17 cellular contexts compared by ENCODE assay signal in genomic region chr2:9793918-9794717, GRCh38. TPM values are rescaled to one million over a fixed set of nuclear protein-coding genes. Genes with fewer than 3 reads are reported as not detected.
DNase-seq lines count a peak whose midpoint lies in the region; ATAC-seq, FAIRE-seq and TF ChIP-seq lines count a peak whose summit lies in the region.
"Had no signal": no experiment of that assay in that cellular context is flagged by ENCODE, and none has a peak within 500 bp of the region (broad histone marks: within the 10 kb centered on the region; RNA-seq: fewer than 3 reads in every experiment).

No MANE protein-coding gene starts in this region.

- H3K27me3 ChIP-seq in DOHH2 (ENCODE audit: control insufficient read depth, low read length) (no peaks in the 10 kb centered on the region), astrocyte (ENCODE audit: insufficient read depth, low read length) (no peaks in the 10 kb centered on the region)
- H3K27me3 ChIP-seq: BE2C, Peyer's patch had no signal

- H3K4me2 ChIP-seq in DOHH2 (ENCODE audit: low read length) (peak overlapping the region; percentile 56), astrocyte (ENCODE audit: low read length) (no peak overlapping the region)

- no peak overlapping the region for H3K4me3 Mint-ChIP-seq in T-helper 2 cell treated with Interferon-gamma antibody and Interleukin-4, amounts not matched to agents 5 μg/mL and 100 μg/mL, for 36 hours
- H3K4me3 Mint-ChIP-seq in astrocyte (ENCODE audit: unreplicated experiment) (peak overlapping the region; percentile 31), neural crest cell (no peak overlapping the region)
- H3K4me3 Mint-ChIP-seq in activated CD8-positive, alpha-beta memory T cell treated with anti-CD3 and anti-CD28 coated beads, Interleukin-2, amount 10 ng/mL, durations not matched to agents 7 days and 5 days: no peak overlapping the region
- H3K4me3 Mint-ChIP-seq: CD8-positive, alpha-beta T cell had no signal

- ATAC-seq in activated CD8-positive, alpha-beta memory T cell treated with anti-CD3 and anti-CD28 coated beads, Interleukin-2, amount 10 ng/mL, durations not matched to agents 7 days and 5 days: no peak
- ATAC-seq: CD8-positive, alpha-beta T cell had no signal

- no peaks in the 10 kb centered on the region for H3K9me3 ChIP-seq in DOHH2 (ENCODE audit: control insufficient read depth, insufficient read depth, low read length)
- no peaks in the 10 kb centered on the region for H3K9me3 ChIP-seq in astrocyte (ENCODE audit: insufficient read depth, low read depth, low read length)
- H3K9me3 ChIP-seq: BE2C, Peyer's patch had no signal

- H3K4me3 ChIP-seq in DOHH2 (ENCODE audit: low read length) (peak overlapping the region; percentile 3; the same call in 1 of the 2 replicates), astrocyte (ENCODE audit: insufficient read depth, low read depth, low read length) (no peak overlapping the region)
- H3K4me3 ChIP-seq: Peyer's patch had no signal

- peaks cover 1% of the 10 kb centered on the region for H3K36me3 Mint-ChIP-seq in T-helper 2 cell treated with Interferon-gamma antibody and Interleukin-4, amounts not matched to agents 5 μg/mL and 100 μg/mL, for 36 hours (ENCODE audit: low read depth)
- H3K36me3 Mint-ChIP-seq in astrocyte (ENCODE audit: low read depth, unreplicated experiment) (no peaks in the 10 kb centered on the region), neural crest cell (ENCODE audit: low read depth) (no peaks in the 10 kb centered on the region)
- H3K36me3 Mint-ChIP-seq in activated CD8-positive, alpha-beta memory T cell treated with anti-CD3 and anti-CD28 coated beads, Interleukin-2, amount 10 ng/mL, durations not matched to agents 7 days and 5 days: peaks cover 4% of the 10 kb centered on the region
- H3K36me3 Mint-ChIP-seq: CD8-positive, alpha-beta T cell had no signal

- H3F3A ChIP-seq in DOHH2 (ENCODE audit: control insufficient read depth, insufficient read depth): no peaks in the 10 kb centered on the region

- no peak overlapping the region for H3K9ac ChIP-seq in astrocyte (ENCODE audit: low read length)

- H3K27ac ChIP-seq in DOHH2 (ENCODE audit: low read depth, low read length) (peak overlapping the region; percentile 29; the same call in 1 of the 2 replicates), astrocyte (ENCODE audit: low read depth, low read length) (no peak overlapping the region)
- H3K27ac ChIP-seq: 22Rv1, Peyer's patch had no signal

- H4K20me1 ChIP-seq in DOHH2 (ENCODE audit: control insufficient read depth, insufficient read depth, low read depth, low read length): no peaks in the 10 kb centered on the region
- no peaks in the 10 kb centered on the region for H4K20me1 ChIP-seq in astrocyte (ENCODE audit: insufficient read depth, low read length)

- CTCF ChIA-PET in activated CD8-positive, alpha-beta memory T cell treated with anti-CD3 and anti-CD28 coated beads, Interleukin-2, amount 10 ng/mL, durations not matched to agents 7 days and 5 days (lab: Charles Lee): interaction anchor here (1.4 to 1.6 kb wide), 3 partner anchors 10 to 19 kb away, joined by 4 to 5 read pairs (median 4); no protein-coding TSS in a partner anchor

- TF ChIP-seq POLR2A in erythroblast (IDR thresholded peaks at IDR 0.05; ENCODE audit: low read length): no peak

- TF ChIP-seq CTCF in DOHH2 (IDR thresholded peaks at IDR 0.05; ENCODE audit: low read depth, low read length, poor library complexity, severe bottlenecking) (no peak), astrocyte (IDR thresholded peaks at IDR 0.05; ENCODE audit: insufficient read depth, low read depth, low read length) (no peak), neural crest cell (conservative IDR thresholded peaks at IDR 0.05) (no peak)

- peak overlapping the region; percentile 26 for H3K27ac Mint-ChIP-seq in T-helper 2 cell treated with Interferon-gamma antibody and Interleukin-4, amounts not matched to agents 5 μg/mL and 100 μg/mL, for 36 hours
- H3K27ac Mint-ChIP-seq in astrocyte (ENCODE audit: unreplicated experiment) (no peak overlapping the region), neural crest cell (ENCODE audit: unreplicated experiment) (peak overlapping the region; percentile 91)
- H3K27ac Mint-ChIP-seq in activated CD8-positive, alpha-beta memory T cell treated with anti-CD3 and anti-CD28 coated beads, Interleukin-2, amount 10 ng/mL, durations not matched to agents 7 days and 5 days: no peak overlapping the region
- H3K27ac Mint-ChIP-seq: CD8-positive, alpha-beta T cell had no signal

- no peaks in the 10 kb centered on the region for H3K36me3 ChIP-seq in DOHH2 (ENCODE audit: control insufficient read depth, low read length)
- no peaks in the 10 kb centered on the region for H3K36me3 ChIP-seq in astrocyte (ENCODE audit: insufficient read depth, low read length)
- H3K36me3 ChIP-seq: BE2C, Peyer's patch had no signal

- peaks cover 4% of the 10 kb centered on the region for H3K27me3 Mint-ChIP-seq in T-helper 2 cell treated with Interferon-gamma antibody and Interleukin-4, amounts not matched to agents 5 μg/mL and 100 μg/mL, for 36 hours (ENCODE audit: low read depth)
- H3K27me3 Mint-ChIP-seq in astrocyte (ENCODE audit: low read depth, unreplicated experiment) (peaks cover 18% of the 10 kb centered on the region), neural crest cell (ENCODE audit: low read depth) (no peaks in the 10 kb centered on the region)
- H3K27me3 Mint-ChIP-seq in activated CD8-positive, alpha-beta memory T cell treated with anti-CD3 and anti-CD28 coated beads, Interleukin-2, amount 10 ng/mL, durations not matched to agents 7 days and 5 days: no peaks in the 10 kb centered on the region

- no peak for FAIRE-seq in astrocyte (lab: Jason Lieb, UNC)

- no peak for DNase-seq in T-helper 2 cell treated with Interferon-gamma antibody and Interleukin-4, amounts not matched to agents 5 μg/mL and 100 μg/mL, for 36 hours (ENCODE audit: low spot score)
- no peak for DNase-seq in T-helper 2 cell
- no peak for DNase-seq in astrocyte (ENCODE audit: low read depth)
- DNase-seq in neural crest cell (ENCODE audit: low read depth, low spot score): no peak
- DNase-seq in activated CD8-positive, alpha-beta memory T cell treated with anti-CD3 and anti-CD28 coated beads, Interleukin-2, amount 10 ng/mL, durations not matched to agents 7 days and 5 days: no peak
- DNase-seq in erythroblast (lab: John Stamatoyannopoulos, UW): no peak
- DNase-seq in cortex of kidney (lab: John Stamatoyannopoulos, UW): no peak
- DNase-seq: BE2C; CD8-positive, alpha-beta T cell; H7; NCI-H1105 treated with DMSO at 0.1 percent for 48 hours; NCI-H187; NCI-H226; NCI-H524 treated with DMSO at 0.1 percent for 48 hours; Peyer's patch had no signal

- peaks cover 2% of the 10 kb centered on the region for H3K9me3 Mint-ChIP-seq in T-helper 2 cell treated with Interferon-gamma antibody and Interleukin-4, amounts not matched to agents 5 μg/mL and 100 μg/mL, for 36 hours
- H3K9me3 Mint-ChIP-seq in astrocyte (ENCODE audit: unreplicated experiment) (peaks cover 2% of the 10 kb centered on the region), neural crest cell (no peaks in the 10 kb centered on the region)
- H3K9me3 Mint-ChIP-seq in activated CD8-positive, alpha-beta memory T cell treated with anti-CD3 and anti-CD28 coated beads, Interleukin-2, amount 10 ng/mL, durations not matched to agents 7 days and 5 days (ENCODE audit: low read depth): no peaks in the 10 kb centered on the region
- H3K9me3 Mint-ChIP-seq: CD8-positive, alpha-beta T cell had no signal

- H3K79me2 ChIP-seq in DOHH2 (ENCODE audit: control insufficient read depth, low read length): no peaks in the 10 kb centered on the region
- no peaks in the 10 kb centered on the region for H3K79me2 ChIP-seq in astrocyte (ENCODE audit: insufficient read depth, low read length)

- H3K4me1 ChIP-seq in DOHH2 (ENCODE audit: control insufficient read depth, low read length): peaks cover 27% of the 10 kb centered on the region
- H3K4me1 ChIP-seq in astrocyte (ENCODE audit: insufficient read depth, low read length): no peaks in the 10 kb centered on the region
- H3K4me1 ChIP-seq: BE2C had no signal

- peaks cover 14% of the 10 kb centered on the region for H3K4me1 Mint-ChIP-seq in T-helper 2 cell treated with Interferon-gamma antibody and Interleukin-4, amounts not matched to agents 5 μg/mL and 100 μg/mL, for 36 hours (ENCODE audit: low read depth)
- H3K4me1 Mint-ChIP-seq in astrocyte (ENCODE audit: low read depth, unreplicated experiment) (peaks cover 3% of the 10 kb centered on the region), neural crest cell (peaks cover 18% of the 10 kb centered on the region)
- peaks cover 28% of the 10 kb centered on the region for H3K4me1 Mint-ChIP-seq in activated CD8-positive, alpha-beta memory T cell treated with anti-CD3 and anti-CD28 coated beads, Interleukin-2, amount 10 ng/mL, durations not matched to agents 7 days and 5 days

- no peak overlapping the region for H2AFZ ChIP-seq in astrocyte (ENCODE audit: low read depth, low read length)

- H3K9me2 ChIP-seq in DOHH2 (replicated peaks; ENCODE audit: control insufficient read depth, low read length): no peaks in the 10 kb centered on the region

RNA-seq across cellular contexts. Expression of gene TAF1B, which starts 49.2 kb away (rescaled TPM):
- 14.5 and 15.7 TPM in 2 replicates for total RNA-seq in astrocyte
- 35.7 and 36.8 TPM in 2 replicates for total RNA-seq in neural crest cell
- total RNA-seq in activated CD8-positive, alpha-beta memory T cell treated with anti-CD3 and anti-CD28 coated beads, Interleukin-2, amount 10 ng/mL, durations not matched to agents 7 days and 5 days: 10 to 100 TPM; 29.5 to 31.2 TPM

Comparison
In these comparisons a context has a peak if more than half of its experiments do, and no peak if none do; other contexts are left out.
1. H3K27ac Mint-ChIP-seq: peak in T-helper 2 cell treated with Interferon-gamma antibody and Interleukin-4, amounts not matched to agents 5 μg/mL and 100 μg/mL, for 36 hours (single experiment) and neural crest cell (single experiment); none in astrocyte (single experiment) and activated CD8-positive, alpha-beta memory T cell treated with anti-CD3 and anti-CD28 coated beads, Interleukin-2, amount 10 ng/mL, durations not matched to agents 7 days and 5 days (single experiment).